Comparison of ENCODE assay signal across 21 cellular contexts in the genomic region with DNA sequence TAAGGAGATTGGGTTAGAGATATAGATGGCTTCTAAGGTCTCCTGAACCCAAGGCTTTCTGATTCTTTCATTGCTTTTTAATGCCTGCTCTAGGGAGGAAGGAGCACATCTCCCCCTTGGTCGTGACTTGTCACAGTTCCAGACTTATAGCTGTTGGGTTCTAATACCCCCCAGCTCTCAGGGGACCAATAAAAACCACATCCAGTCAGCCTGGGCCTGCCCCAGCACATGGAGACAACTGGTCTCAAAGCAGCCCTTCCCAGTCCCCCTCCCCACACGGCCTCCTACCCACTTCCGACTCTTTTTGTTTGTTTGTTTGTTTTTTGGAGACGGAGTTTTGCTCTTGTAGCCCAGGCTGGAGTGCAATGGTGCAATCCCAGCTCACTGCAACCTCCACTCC. TPM values are rescaled to one million over a fixed set of nuclear protein-coding genes. Genes with fewer than 3 reads are reported as not detected.
DNase-seq lines count a peak whose midpoint lies in the region; ATAC-seq, FAIRE-seq and TF ChIP-seq lines count a peak whose summit lies in the region.
"Had no signal": no experiment of that assay in that cellular context is flagged by ENCODE, and none has a peak within 500 bp of the region (broad histone marks: within the 10 kb centered on the region; RNA-seq: fewer than 3 reads in every experiment).

No MANE protein-coding gene starts in this region.

- no peak overlapping the region for H2AFZ ChIP-seq in GM23338
- no peak overlapping the region for H2AFZ ChIP-seq in K562 (ENCODE audit: low read depth, low read length)

- peaks cover 21% of the 10 kb centered on the region for H3K36me3 ChIP-seq in left ventricle myocardium inferior
- no peaks in the 10 kb centered on the region for H3K36me3 ChIP-seq in GM23338 (ENCODE audit: insufficient read depth)
- no peaks in the 10 kb centered on the region for H3K36me3 ChIP-seq in K562 (ENCODE audit: control insufficient read depth, insufficient read depth, low read length)
- H3K36me3 ChIP-seq in spleen: peaks cover 0 to 80% (median 13%) of the 10 kb centered on the region in 6 donors

- ATAC-seq in GM23338 (no peak), K562 (no peak), GM21737 (IDR thresholded peaks at IDR 0.05; ENCODE audit: unreplicated experiment) (no peak), HG03565 (IDR thresholded peaks at IDR 0.05; ENCODE audit: unreplicated experiment) (no peak)

- peaks cover 10% of the 10 kb centered on the region for H3K27me3 Mint-ChIP-seq in GM23338 (ENCODE audit: insufficient read depth, low read depth, poor library complexity)

- H3K27ac ChIP-seq in left ventricle myocardium inferior (replicated peaks) (no peak overlapping the region), GM23338 (ENCODE audit: low read depth) (0 out of 2 replicates have a peak overlapping the region, but pooled peaks have one; percentile 59), K562 (ENCODE audit: extremely low read depth, low read depth, low read length) (no peak overlapping the region), spleen (no peak overlapping the region)
- H3K27ac ChIP-seq: C4-2B had no signal

- no peak for FAIRE-seq in K562 (lab: Jason Lieb, UNC)
- FAIRE-seq: D721Med, H54 had no signal

- CTCF ChIA-PET in K562 (lab: Yijun Ruan, JAX; ENCODE audit: low intra/inter-chr PET ratio): interaction anchor here (0.7 to 4.9 kb wide), 6 partner anchors 310 to 1837 kb away, joined by 3 to 26 read pairs (median 6); no protein-coding TSS in a partner anchor

- intact Hi-C loops in cardiac septum (cut with DNase I) (loop anchor here (5.0 to 10.0 kb wide), 2 partner anchors 71 to 223 kb away; a partner anchor contains a TSS), left ventricle myocardium inferior (cut with micrococcal nuclease) (no loop called here), K562 (cut with micrococcal nuclease) (loop anchor here (1.0 to 10.0 kb wide), 4 partner anchors 143 to 472 kb away; a partner anchor contains a TSS), spleen (cut with DNase I; ENCODE audit: low total_unique reads) (loop anchor here (10.0 kb wide), 1 partner anchor 473 kb away; no protein-coding TSS in a partner anchor)

- H3K36me3 Mint-ChIP-seq in GM23338 (ENCODE audit: low read depth): peaks cover 3% of the 10 kb centered on the region; the same call in 1 of the 3 replicates

- WGBS in K562 (ENCODE audit: insufficient coverage, low coverage, missing lambda C conversion rate): 77% methylated on average over 4 of the region's 4 CpGs
- 85 to 90% (median 88%) methylated on average over 4 of the region's 4 CpGs for WGBS in spleen, 5 donors

- H3K9me1 ChIP-seq in K562 (ENCODE audit: control insufficient read depth, insufficient read depth, low read length): no peaks in the 10 kb centered on the region

- H3K9me3 Mint-ChIP-seq in GM23338: no peaks in the 10 kb centered on the region
- H3K9me3 Mint-ChIP-seq: HFFc6 had no signal

- TF ChIP-seq POLR2A in K562 (conservative IDR thresholded peaks at IDR 0.05) (no peak), spleen (IDR thresholded peaks at IDR 0.05) (no peak)

- H3K9ac ChIP-seq in K562 (ENCODE audit: insufficient read depth in 1 of 2, low read depth in 2 of 2, low read length in 2 of 2): no peak overlapping the region
- H3K9ac ChIP-seq: SK-N-SH had no signal

- TF ChIP-seq CTCF in left ventricle myocardium inferior (IDR thresholded peaks at IDR 0.05; ENCODE audit: borderline replicate concordance) (no peak), GM23338 (conservative IDR thresholded peaks at IDR 0.05; ENCODE audit: low read depth in 2 of 2) (no peak), K562 (IDR thresholded peaks at IDR 0.05 in 2 of 3, conservative IDR thresholded peaks at IDR 0.05 in 1 of 3; ENCODE audit: insufficient read depth in 2 of 3, low read depth in 1 of 3, low read length in 3 of 3) (no peak), spleen (IDR thresholded peaks at IDR 0.05 in 8 of 11, conservative IDR thresholded peaks at IDR 0.05 in 3 of 11) (no peak)

- no TSS peak for BruUV-seq in K562 (replicated peaks; lab: Mats Ljungman, UMichigan)

- peak; percentile 27 for DNase-seq in cardiac septum (ENCODE audit: low spot score)
- DNase-seq in left ventricle myocardium inferior: no peak
- no peak for DNase-seq in GM23338 (ENCODE audit: low spot score)
- DNase-seq in K562 (ENCODE audit: extremely low read depth in 1 of 4, low spot score in 3 of 4): no peak
- peak; percentile 19 for DNase-seq in spleen
- no peak for DNase-seq in NK-92 treated with Interleukin-12 subunit alpha and Interleukin-12 subunit beta, amount 100 ng/mL, for 24 hours (lab: John Stamatoyannopoulos, UW)
- DNase-seq: ACHN, DMS79, HFFc6, KG1, NCI-H1105 treated with DMSO at 0.1 percent for 48 hours, NCI-H1694 treated with DMSO at 0.1 percent for 48 hours, NCI-H446, SIG-M5, SK-N-SH, T-helper 2 cell had no signal

- no peak for TF ChIP-seq RAD21 in K562 (CRISPR knock-in tag; conservative IDR thresholded peaks at IDR 0.05 in 1 of 2, IDR thresholded peaks at IDR 0.05 in 1 of 2)

- no peak overlapping the region for H3K4me3 Mint-ChIP-seq in GM23338
- H3K4me3 Mint-ChIP-seq: HFFc6 had no signal

- H3F3A ChIP-seq in GM23338 (replicated peaks; ENCODE audit: low read depth): no peaks in the 10 kb centered on the region; the same call in 1 of the 2 replicates

- H3K9me3 ChIP-seq in left ventricle myocardium inferior (replicated peaks) (no peaks in the 10 kb centered on the region), K562 (replicated peaks; ENCODE audit: control insufficient read depth, insufficient read depth, low read depth, low read length) (no peaks in the 10 kb centered on the region), spleen (no peaks in the 10 kb centered on the region)
- H3K9me3 ChIP-seq: SK-N-SH had no signal

- H3K4me2 ChIP-seq in GM23338 (no peak overlapping the region), K562 (ENCODE audit: insufficient read depth, low read length) (no peak overlapping the region)
- H3K4me2 ChIP-seq: SK-N-SH had no signal

- H3K4me3 ChIP-seq in left ventricle myocardium inferior (no peak overlapping the region), GM23338 (no peak overlapping the region), K562 (no peak overlapping the region), spleen (no peak overlapping the region)

- H3K27ac Mint-ChIP-seq in GM23338: no peak overlapping the region
- H3K27ac Mint-ChIP-seq: HFFc6 had no signal

- H3K4me1 ChIP-seq in left ventricle myocardium inferior: peaks cover 37% of the 10 kb centered on the region
- no peaks in the 10 kb centered on the region for H3K4me1 ChIP-seq in GM23338 (ENCODE audit: insufficient read depth)
- H3K4me1 ChIP-seq in K562 (replicated peaks in 1 of 2; ENCODE audit: control insufficient read depth in 2 of 2, insufficient read depth in 2 of 2, low read length in 2 of 2): no peaks in the 10 kb centered on the region
- H3K4me1 ChIP-seq in spleen: peaks cover 0 to 16% (median 9%) of the 10 kb centered on the region in 6 donors

- H3K27me3 ChIP-seq in left ventricle myocardium inferior (ENCODE audit: low read depth) (no peaks in the 10 kb centered on the region), GM23338 (ENCODE audit: insufficient read depth) (no peaks in the 10 kb centered on the region), K562 (ENCODE audit: control insufficient read depth in 2 of 2, insufficient read depth in 2 of 2, low read length in 2 of 2) (no peaks in the 10 kb centered on the region), spleen (replicated peaks in 1 of 7) (no peaks in the 10 kb centered on the region)

- no peaks in the 10 kb centered on the region for H3K79me2 ChIP-seq in GM23338 (replicated peaks; ENCODE audit: insufficient read depth)
- no peaks in the 10 kb centered on the region for H3K79me2 ChIP-seq in K562 (ENCODE audit: control insufficient read depth, insufficient read depth, low read length)

- POLR2A ChIA-PET in K562 (lab: Yijun Ruan, JAX): interaction anchor here (1.3 to 3.7 kb wide), 5 partner anchors 9 to 367 kb away, joined by 5 to 23 read pairs (median 5); no protein-coding TSS in a partner anchor

- H3K4me1 Mint-ChIP-seq in GM23338: peaks cover 5% of the 10 kb centered on the region; the same call in 2 of the 3 replicates

- no peak for TF ChIP-seq EP300 in K562 (IDR thresholded peaks at IDR 0.05; ENCODE audit: low read length)

- in situ Hi-C loops in K562 (cut with MboI): no loop called here

- H3K9me2 ChIP-seq in GM23338 (ENCODE audit: insufficient read depth): no peaks in the 10 kb centered on the region
- H3K9me2 ChIP-seq: SK-N-SH had no signal

- no peaks in the 10 kb centered on the region; the same call in 1 of the 2 replicates for H4K20me1 ChIP-seq in GM23338 (replicated peaks; ENCODE audit: insufficient read depth)
- H4K20me1 ChIP-seq in K562 (replicated peaks; ENCODE audit: control insufficient read depth, insufficient read depth, low read length): no peaks in the 10 kb centered on the region; the same call in 1 of the 2 replicates

RNA-seq across cellular contexts. Expression of a gene that starts 23.3 kb away (rescaled TPM):
- total RNA-seq in cardiac septum (106 TPM), left ventricle myocardium inferior (102 TPM), K562 (2014; rRNA removed) (21.4 and 33.2 TPM in 2 replicates), K562 (2014; rRNA removed; fragmentation: Illumina TruSeq; extraction: Trizol) (10.2 and 11.4 TPM in 2 replicates), K562 (2015; rRNA removed; fragmentation: Illumina TruSeq; extraction: Trizol) (11.0 and 11.7 TPM in 2 replicates), K562 (2021) (47.8 and 53.1 TPM in 2 replicates), spleen (10 to 100 TPM; 40.8 to 78.9 (median 69.0) TPM)
- total RNA-seq in GM23338 (2014; rRNA removed; shearing (Covaris generic)): 107 and 119 TPM in 2 replicates
- polyA plus RNA-seq in GM23338 (2016; fragmentation: Nextera tagmentation; extraction: Ambion mirVana) (47.8 and 64.8 TPM in 2 replicates), K562 (2011; rRNA removed) (15.0 and 36.5 TPM in 2 replicates), K562 (2014; fragmentation: Illumina TruSeq; extraction: Trizol) (23.9 and 28.3 TPM in 2 replicates), K562 (2014; fragmentation: Nextera tagmentation; extraction: Ambion mirVana) (1 to 10 TPM; 4.0 to 4.6 TPM), K562 (2014; rRNA removed) (21.5 and 24.8 TPM in 2 replicates), spleen (10 to 100 TPM; 35.2 to 54.9 (median 52.9) TPM)
- 19.7 and 43.6 TPM in 2 replicates for total RNA-seq in K562 (2011; cell fraction: chromatin; rRNA removed; ENCODE audit: low replicate concordance)
- 60.0 and 64.2 TPM in 2 replicates for total RNA-seq in K562 (2011; cell fraction: nucleolus; rRNA removed)
- total RNA-seq in K562 (2011; cell fraction: nucleoplasm; rRNA removed): 56.8 and 59.6 TPM in 2 replicates
- 25.2 and 25.3 TPM in 2 replicates for polyA plus RNA-seq in K562 (2011; cell fraction: cytosol; rRNA removed)
- polyA plus RNA-seq in K562 (2011; cell fraction: nucleus; rRNA removed): 33.0 and 35.8 TPM in 2 replicates
- polyA plus RNA-seq in K562 (2012): 38.9 and 76.2 TPM in 2 replicates
- polyA minus RNA-seq in K562 (2011; rRNA and poly(A)+ RNA removed): 8.6 and 10.8 TPM in 2 replicates
- polyA minus RNA-seq in K562 (2011; cell fraction: cytosol; rRNA and poly(A)+ RNA removed): 10.2 and 18.2 TPM in 2 replicates
- 7.5 and 7.6 TPM in 2 replicates for polyA minus RNA-seq in K562 (2011; cell fraction: nucleus; rRNA and poly(A)+ RNA removed)

RNA-seq across cellular contexts. Expression of a gene that starts 52.1 kb away (rescaled TPM):
- total RNA-seq in cardiac septum: 0.03 TPM
- not detected for total RNA-seq in left ventricle myocardium inferior
- total RNA-seq in GM23338 (2014; rRNA removed; shearing (Covaris generic)): 2.5 and 2.9 TPM in 2 replicates
- polyA plus RNA-seq in GM23338 (2016; fragmentation: Nextera tagmentation; extraction: Ambion mirVana): 1.2 and 1.4 TPM in 2 replicates
- total RNA-seq in K562 (2011; cell fraction: chromatin; rRNA removed; ENCODE audit: low replicate concordance): 0.12 TPM in 1 of 2 replicates, not detected in the other
- not detected in 2 replicates for total RNA-seq in K562 (2011; cell fraction: nucleolus; rRNA removed)
- total RNA-seq in K562 (2011; cell fraction: nucleoplasm; rRNA removed): 0.15 TPM in 1 of 2 replicates, not detected in the other
- total RNA-seq in K562 (2014; rRNA removed): not detected in 2 replicates
- total RNA-seq in K562 (2014; rRNA removed; fragmentation: Illumina TruSeq; extraction: Trizol): 0.03 and 0.04 TPM in 2 replicates
- not detected in 2 replicates for total RNA-seq in K562 (2015; rRNA removed; fragmentation: Illumina TruSeq; extraction: Trizol)
- total RNA-seq in K562 (2021): not detected in 2 replicates
- 0.01 and 0.03 TPM in 2 replicates for polyA plus RNA-seq in K562 (2011; rRNA removed)
- polyA plus RNA-seq in K562 (2011; cell fraction: cytosol; rRNA removed): 0.01 TPM in 2 replicates
- polyA plus RNA-seq in K562 (2011; cell fraction: nucleus; rRNA removed): 0.01 and 0.04 TPM in 2 replicates
- 1.1 and 1.6 TPM in 2 replicates for polyA plus RNA-seq in K562 (2012)
- not detected in 2 replicates for polyA plus RNA-seq in K562 (2014; fragmentation: Illumina TruSeq; extraction: Trizol)
- polyA plus RNA-seq in K562 (2014; fragmentation: Nextera tagmentation; extraction: Ambion mirVana): under 1 TPM; 0.10 to 0.11 TPM
- not detected in 2 replicates for polyA plus RNA-seq in K562 (2014; rRNA removed)
- polyA minus RNA-seq in K562 (2011; rRNA and poly(A)+ RNA removed): not detected in 2 replicates
- polyA minus RNA-seq in K562 (2011; cell fraction: cytosol; rRNA and poly(A)+ RNA removed): not detected in 2 replicates
- polyA minus RNA-seq in K562 (2011; cell fraction: nucleus; rRNA and poly(A)+ RNA removed): 0.11 TPM in 1 of 2 replicates, not detected in the other
- 1 to 10 TPM in 1 of 7 donors, under 1 TPM in 1, not detected in 5; 0.68 to 2.0 TPM for total RNA-seq in spleen
- polyA plus RNA-seq in spleen: under 1 TPM; 0.02 to 0.03 (median 0.02) TPM
- polyA plus RNA-seq: SK-N-SH had no signal

Comparison
In these comparisons a context has a peak if more than half of its experiments do, and no peak if none do; other contexts are left out.
1. DNase-seq: peak in cardiac septum (single experiment) and spleen (single experiment); none in left ventricle myocardium inferior (single experiment), GM23338 (single experiment), K562 (0 of 4) and NK-92 treated with Interleukin-12 subunit alpha and Interleukin-12 subunit beta, amount 100 ng/mL, for 24 hours (single experiment).